Comparison of ENCODE assay signal across 15 cellular contexts in genomic region chr1:109923946-109924275, GRCh38. TPM values are rescaled to one million over a fixed set of nuclear protein-coding genes. Genes with fewer than 3 reads are reported as not detected.
DNase-seq lines count a peak whose midpoint lies in the region; ATAC-seq and TF ChIP-seq lines count a peak whose summit lies in the region.
"Had no signal": no experiment of that assay in that cellular context is flagged by ENCODE, and none has a peak within 500 bp of the region (broad histone marks: within the 10 kb centered on the region; RNA-seq: fewer than 3 reads in every experiment).

No MANE protein-coding gene starts in this region.

- DNase-seq in activated naive CD8-positive, alpha-beta T cell treated with anti-CD3 and anti-CD28 coated beads for 36 hours: no peak
- DNase-seq in SJCRH30: no peak
- DNase-seq in mesothelial cell of epicardium (ENCODE audit: low spot score in 2 of 2, unreplicated experiment in 2 of 2): no peak
- no peak for DNase-seq in upper lobe of left lung
- DNase-seq in NCI-H748 (lab: John Stamatoyannopoulos, UW; ENCODE audit: unreplicated experiment): no peak
- DNase-seq: CD4-positive, alpha-beta T cell; KG1; NCI-H1105 treated with DMSO at 0.1 percent for 48 hours; Right ventricle myocardium superior; T-helper 2 cell had no signal

- no peak for ATAC-seq in upper lobe of left lung (ENCODE audit: low FRiP score in 2 of 2)
- ATAC-seq in GM18907 (IDR thresholded peaks at IDR 0.05; ENCODE audit: unreplicated experiment): no peak
- no peak for ATAC-seq in HG03354 (IDR thresholded peaks at IDR 0.05; ENCODE audit: poor library complexity, severe bottlenecking, unreplicated experiment)
- ATAC-seq: body of pancreas had no signal

- H3K9me3 Mint-ChIP-seq in activated naive CD8-positive, alpha-beta T cell (ENCODE audit: low read depth): no peaks in the 10 kb centered on the region
- H3K9me3 Mint-ChIP-seq in activated naive CD8-positive, alpha-beta T cell treated with anti-CD3 and anti-CD28 coated beads for 36 hours: no peaks in the 10 kb centered on the region
- H3K9me3 Mint-ChIP-seq in mesothelial cell of epicardium: peaks cover 3% of the 10 kb centered on the region
- H3K9me3 Mint-ChIP-seq: activated naive CD4-positive, alpha-beta T cell treated with anti-CD3 and anti-CD28 coated beads, Interleukin-2, amount 50 U/mL, for 24 hours; CD4-positive, alpha-beta T cell had no signal

- H3K9me3 ChIP-seq in SJCRH30 (replicated peaks): no peaks in the 10 kb centered on the region
- H3K9me3 ChIP-seq in upper lobe of left lung: no peaks in the 10 kb centered on the region
- H3K9me3 ChIP-seq: body of pancreas had no signal

- no peak for TF ChIP-seq POLR2A in upper lobe of left lung (IDR thresholded peaks at IDR 0.05)

- TF ChIP-seq CTCF in mesothelial cell of epicardium (IDR thresholded peaks at IDR 0.05; ENCODE audit: unreplicated experiment) (no peak), upper lobe of left lung (IDR thresholded peaks at IDR 0.05) (no peak)

- no peaks in the 10 kb centered on the region for H3K4me1 ChIP-seq in SJCRH30
- H3K4me1 ChIP-seq in upper lobe of left lung: peaks cover 19 to 29% (median 24%) of the 10 kb centered on the region in 4 donors

- TF ChIP-seq EP300 in upper lobe of left lung (IDR thresholded peaks at IDR 0.05): no peak

- no peaks in the 10 kb centered on the region for H3K27me3 ChIP-seq in SJCRH30
- no peaks in the 10 kb centered on the region for H3K27me3 ChIP-seq in upper lobe of left lung
- H3K27me3 ChIP-seq: body of pancreas had no signal

- no peak overlapping the region for H3K27ac Mint-ChIP-seq in activated naive CD8-positive, alpha-beta T cell
- H3K27ac Mint-ChIP-seq in activated naive CD8-positive, alpha-beta T cell treated with anti-CD3 and anti-CD28 coated beads for 36 hours: no peak overlapping the region
- peak overlapping the region; percentile 71 for H3K27ac Mint-ChIP-seq in mesothelial cell of epicardium
- H3K27ac Mint-ChIP-seq: CD4-positive, alpha-beta T cell had no signal

- H3K4me3 ChIP-seq in SJCRH30 (peak overlapping the region; percentile 49), upper lobe of left lung (no peak overlapping the region)
- H3K4me3 ChIP-seq: body of pancreas had no signal

- no peaks in the 10 kb centered on the region for H3K36me3 ChIP-seq in SJCRH30
- peaks cover 0 to 89% (median 73%) of the 10 kb centered on the region in 4 donors for H3K36me3 ChIP-seq in upper lobe of left lung

- no peaks in the 10 kb centered on the region for H3K27me3 Mint-ChIP-seq in activated naive CD8-positive, alpha-beta T cell
- no peaks in the 10 kb centered on the region for H3K27me3 Mint-ChIP-seq in activated naive CD8-positive, alpha-beta T cell treated with anti-CD3 and anti-CD28 coated beads for 36 hours
- no peaks in the 10 kb centered on the region for H3K27me3 Mint-ChIP-seq in mesothelial cell of epicardium (ENCODE audit: low read depth)
- H3K27me3 Mint-ChIP-seq: activated naive CD4-positive, alpha-beta T cell treated with anti-CD3 and anti-CD28 coated beads, Interleukin-2, amount 50 U/mL, for 24 hours; CD4-positive, alpha-beta T cell had no signal

- no peaks in the 10 kb centered on the region for H3K4me1 Mint-ChIP-seq in activated naive CD8-positive, alpha-beta T cell (ENCODE audit: low read depth)
- no peaks in the 10 kb centered on the region for H3K4me1 Mint-ChIP-seq in activated naive CD8-positive, alpha-beta T cell treated with anti-CD3 and anti-CD28 coated beads for 36 hours
- H3K4me1 Mint-ChIP-seq in mesothelial cell of epicardium: peaks cover 16% of the 10 kb centered on the region
- H3K4me1 Mint-ChIP-seq: activated naive CD4-positive, alpha-beta T cell treated with anti-CD3 and anti-CD28 coated beads, Interleukin-2, amount 50 U/mL, for 24 hours had no signal

- WGBS in upper lobe of left lung, 2 donors: 93 to 97% methylated on average over 8 to 12 of the region's 12 CpGs

- peak overlapping the region; percentile 23 for H3K4me3 Mint-ChIP-seq in activated naive CD8-positive, alpha-beta T cell
- H3K4me3 Mint-ChIP-seq in activated naive CD8-positive, alpha-beta T cell treated with anti-CD3 and anti-CD28 coated beads for 36 hours: no peak overlapping the region
- H3K4me3 Mint-ChIP-seq in mesothelial cell of epicardium: no peak overlapping the region
- H3K4me3 Mint-ChIP-seq: activated naive CD4-positive, alpha-beta T cell treated with anti-CD3 and anti-CD28 coated beads, Interleukin-2, amount 50 U/mL, for 24 hours; CD4-positive, alpha-beta T cell had no signal

- no peak overlapping the region for H3K27ac ChIP-seq in SJCRH30
- H3K27ac ChIP-seq in upper lobe of left lung: peak overlapping the region in 3 of 4 donors; percentile 16 to 53 (median 45)

- peaks cover 43% of the 10 kb centered on the region for H3K36me3 Mint-ChIP-seq in activated naive CD8-positive, alpha-beta T cell
- H3K36me3 Mint-ChIP-seq in activated naive CD8-positive, alpha-beta T cell treated with anti-CD3 and anti-CD28 coated beads for 36 hours: peaks cover 63% of the 10 kb centered on the region
- peaks cover 47% of the 10 kb centered on the region for H3K36me3 Mint-ChIP-seq in mesothelial cell of epicardium

RNA-seq across cellular contexts. Expression of gene CSF1, which starts 13.3 kb away (rescaled TPM):
- 10 to 100 TPM; 21.2 to 24.9 TPM for total RNA-seq in activated naive CD8-positive, alpha-beta T cell treated with anti-CD3 and anti-CD28 coated beads for 36 hours
- 0.58 and 0.77 TPM in 2 replicates for total RNA-seq in SJCRH30 (2014; rRNA removed; shearing (Covaris generic))
- total RNA-seq in mesothelial cell of epicardium (27.1 to 28.9 TPM (median 27.4 TPM) in 3 replicates), upper lobe of left lung (100 to 1,000 TPM in 1 of 6 donors, 10 to 100 TPM in 5; 19.4 to 106 (median 36.5) TPM)

Comparison
In these comparisons a context has a peak if more than half of its experiments do, and no peak if none do; other contexts are left out.
1. RNA of gene CSF1, which starts 13.3 kb away (total RNA-seq): 19.4 to 106 TPM in upper lobe of left lung, 27.1 to 28.9 TPM in mesothelial cell of epicardium and 21.2 to 24.9 TPM in activated naive CD8-positive, alpha-beta T cell treated with anti-CD3 and anti-CD28 coated beads for 36 hours; 0.58 to 0.77 TPM in SJCRH30; every median in the first group is over 10 times any median in the second.